1 cellular context compared by ENCODE assay signal in genomic region chr5:158406884-158407790, GRCh38.
TF ChIP-seq lines count a peak whose summit lies in the region.

No MANE protein-coding gene starts in this region.

TF ChIP-seq in IMR-90, 13 proteins besides CTCF, POLR2A, EP300 and RAD21 (continued from another document):
- TF ChIP-seq MXI1 (IDR thresholded peaks at IDR 0.05; ENCODE audit: borderline replicate concordance, low read depth, low read length) = no peak
- TF ChIP-seq CEBPB (IDR thresholded peaks at IDR 0.05; ENCODE audit: low read depth, low read length) = peak; percentile 82
- TF ChIP-seq, protein P1, sequence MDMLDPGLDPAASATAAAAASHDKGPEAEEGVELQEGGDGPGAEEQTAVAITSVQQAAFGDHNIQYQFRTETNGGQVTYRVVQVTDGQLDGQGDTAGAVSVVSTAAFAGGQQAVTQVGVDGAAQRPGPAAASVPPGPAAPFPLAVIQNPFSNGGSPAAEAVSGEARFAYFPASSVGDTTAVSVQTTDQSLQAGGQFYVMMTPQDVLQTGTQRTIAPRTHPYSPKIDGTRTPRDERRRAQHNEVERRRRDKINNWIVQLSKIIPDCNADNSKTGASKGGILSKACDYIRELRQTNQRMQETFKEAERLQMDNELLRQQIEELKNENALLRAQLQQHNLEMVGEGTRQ (IDR thresholded peaks at IDR 0.05; ENCODE audit: low read depth, low read length) = no peak
- no peak for TF ChIP-seq MAZ (IDR thresholded peaks at IDR 0.05; ENCODE audit: borderline replicate concordance, low read depth, low read length)
- TF ChIP-seq CHD1 (IDR thresholded peaks at IDR 0.05; ENCODE audit: low read depth, low read length) = no peak
- TF ChIP-seq BHLHE40 (IDR thresholded peaks at IDR 0.05; ENCODE audit: low read depth, low read length) = no peak
- TF ChIP-seq, protein P2, sequence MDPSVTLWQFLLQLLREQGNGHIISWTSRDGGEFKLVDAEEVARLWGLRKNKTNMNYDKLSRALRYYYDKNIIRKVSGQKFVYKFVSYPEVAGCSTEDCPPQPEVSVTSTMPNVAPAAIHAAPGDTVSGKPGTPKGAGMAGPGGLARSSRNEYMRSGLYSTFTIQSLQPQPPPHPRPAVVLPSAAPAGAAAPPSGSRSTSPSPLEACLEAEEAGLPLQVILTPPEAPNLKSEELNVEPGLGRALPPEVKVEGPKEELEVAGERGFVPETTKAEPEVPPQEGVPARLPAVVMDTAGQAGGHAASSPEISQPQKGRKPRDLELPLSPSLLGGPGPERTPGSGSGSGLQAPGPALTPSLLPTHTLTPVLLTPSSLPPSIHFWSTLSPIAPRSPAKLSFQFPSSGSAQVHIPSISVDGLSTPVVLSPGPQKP (IDR thresholded peaks at IDR 0.05; ENCODE audit: borderline replicate concordance, low read depth, low read length) = no peak
